1 cellular context compared by ENCODE assay signal in genomic region chr6:152091201-152091600, GRCh38.
TF ChIP-seq lines count a peak whose summit lies in the region.

No MANE protein-coding gene starts in this region.

TF ChIP-seq in liver, 16 proteins besides CTCF, POLR2A, EP300 and RAD21:
- TF ChIP-seq REST (IDR thresholded peaks at IDR 0.05) (no peak), NR2F2 (IDR thresholded peaks at IDR 0.05) (peak; percentile 47)
